Comparison of ENCODE assay signal across 11 cellular contexts in the genomic region with DNA sequence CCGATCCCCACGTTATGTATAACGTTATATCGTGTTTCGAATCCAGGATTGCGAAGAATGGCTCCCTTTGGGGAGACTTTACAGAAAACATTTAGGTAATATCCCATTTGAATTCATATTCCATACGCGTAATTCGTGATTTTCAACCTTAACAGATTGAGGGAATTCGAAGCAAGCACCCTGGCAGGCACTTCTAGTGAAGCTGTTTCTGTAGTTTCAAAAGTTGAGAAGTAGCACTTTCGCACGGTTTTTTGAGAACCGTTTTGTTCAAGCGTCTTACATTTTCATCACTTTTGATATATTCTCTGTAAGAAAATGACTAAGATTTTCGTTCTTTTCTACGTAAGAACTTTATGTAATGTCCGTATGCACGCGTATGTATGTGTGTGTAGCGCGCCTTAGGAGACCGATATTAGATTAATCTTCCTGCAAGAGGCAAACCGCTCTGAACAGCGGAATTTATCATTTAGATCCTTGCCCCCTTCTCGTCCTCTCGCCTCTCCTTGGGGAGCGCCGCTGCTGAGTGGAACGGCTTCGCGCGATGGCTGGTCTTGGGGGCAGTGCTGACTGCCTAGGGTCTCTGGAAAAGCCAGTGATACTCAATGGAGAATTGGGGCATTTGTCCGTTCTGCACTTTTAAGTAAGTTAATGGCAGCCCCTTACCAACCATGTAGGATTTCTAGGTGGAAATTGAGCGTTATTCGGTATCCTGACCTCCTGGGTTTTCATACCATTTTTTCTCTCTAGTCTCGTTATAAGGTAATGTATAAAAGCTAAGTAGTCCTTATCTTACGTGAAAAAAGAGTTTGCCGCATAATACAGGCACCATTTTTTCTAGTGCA. TPM values are rescaled to one million over a fixed set of nuclear protein-coding genes. Genes with fewer than 3 reads are reported as not detected.
DNase-seq lines count a peak whose midpoint lies in the region; ATAC-seq and TF ChIP-seq lines count a peak whose summit lies in the region.
"Had no signal": no experiment of that assay in that cellular context is flagged by ENCODE, and none has a peak within 500 bp of the region (broad histone marks: within the 10 kb centered on the region; RNA-seq: fewer than 3 reads in every experiment).

No MANE protein-coding gene starts in this region.

- H3K27me3 Mint-ChIP-seq in type B pancreatic cell, result peaks cover 81% of the 10 kb centered on the region

- WGBS in ectodermal cell, 2 experiments, result 4 to 5% methylated on average over 35 to 37 of the region's 38 CpGs

- H3K36me3 ChIP-seq in left ventricle myocardium inferior, result no peaks in the 10 kb centered on the region
- no peaks in the 10 kb centered on the region for H3K36me3 ChIP-seq in ectodermal cell (ENCODE audit: control insufficient read depth, insufficient read depth, low read length)
- peaks cover 0 to 6% of the 10 kb centered on the region in 2 donors for H3K36me3 ChIP-seq in muscle layer of duodenum (ENCODE audit: control insufficient read depth in 1 of 2, insufficient read depth in 2 of 2, low read length in 2 of 2)

- no peak for TF ChIP-seq CTCF in left ventricle myocardium inferior (IDR thresholded peaks at IDR 0.05; ENCODE audit: borderline replicate concordance)
- no peak for TF ChIP-seq CTCF in type B pancreatic cell (conservative IDR thresholded peaks at IDR 0.05)
- no peak for TF ChIP-seq CTCF in foreskin keratinocyte (conservative IDR thresholded peaks at IDR 0.05)

- H3K9me3 ChIP-seq in left ventricle myocardium inferior (replicated peaks) (no peaks in the 10 kb centered on the region), ectodermal cell (ENCODE audit: control insufficient read depth, low read length) (no peaks in the 10 kb centered on the region), muscle layer of duodenum (ENCODE audit: control insufficient read depth in 1 of 2, low read length in 2 of 2) (no peaks in the 10 kb centered on the region)

- H3K4me3 ChIP-seq in left ventricle myocardium inferior, result peak overlapping the region; percentile 68
- peak overlapping the region; percentile 36 for H3K4me3 ChIP-seq in ectodermal cell (ENCODE audit: insufficient read depth, low read depth, low read length)
- peak overlapping the region; percentile 55 to 61 for H3K4me3 ChIP-seq in muscle layer of duodenum (ENCODE audit: low read depth in 1 of 2, low read length in 2 of 2)

- peaks cover 20% of the 10 kb centered on the region for H3K4me1 ChIP-seq in left ventricle myocardium inferior
- peaks cover 35% of the 10 kb centered on the region for H3K4me1 ChIP-seq in ectodermal cell (ENCODE audit: control insufficient read depth, insufficient read depth, low read length)
- H3K4me1 ChIP-seq in muscle layer of duodenum (ENCODE audit: control insufficient read depth in 1 of 2, insufficient read depth in 2 of 2, low read length in 2 of 2), result no peaks in the 10 kb centered on the region
- no peaks in the 10 kb centered on the region for H3K4me1 ChIP-seq in foreskin keratinocyte

- ATAC-seq in Right ventricle myocardium inferior (no peak), HG03196 (IDR thresholded peaks at IDR 0.05; ENCODE audit: unreplicated experiment) (no peak), foreskin keratinocyte (no peak)

- DNase-seq in left ventricle myocardium inferior (no peak), Right ventricle myocardium inferior (ENCODE audit: missing footprints) (no peak), type B pancreatic cell (ENCODE audit: extremely low spot score, unreplicated experiment) (no peak), AG08395 (ENCODE audit: low spot score) (no peak), foreskin keratinocyte (no peak)
- DNase-seq: activated CD8-positive, alpha-beta memory T cell treated with anti-CD3 and anti-CD28 coated beads, Interleukin-2, amount 50 U/mL, for 4 hours; NCI-H1694 had no signal

- H3K4me3 Mint-ChIP-seq in type B pancreatic cell, result peak overlapping the region; percentile 84

- H3K27me3 ChIP-seq in left ventricle myocardium inferior (ENCODE audit: low read depth) (no peaks in the 10 kb centered on the region), ectodermal cell (ENCODE audit: control insufficient read depth, insufficient read depth, low read length, poor library complexity, severe bottlenecking) (peaks cover 57% of the 10 kb centered on the region), muscle layer of duodenum (ENCODE audit: low read depth, low read length) (peaks cover 27% of the 10 kb centered on the region), foreskin keratinocyte (peaks cover 89% of the 10 kb centered on the region)

- peaks cover 38% of the 10 kb centered on the region for H3K4me1 Mint-ChIP-seq in type B pancreatic cell (ENCODE audit: unreplicated experiment)

- no peaks in the 10 kb centered on the region for H3K9me3 Mint-ChIP-seq in type B pancreatic cell

- H3K27ac ChIP-seq in left ventricle myocardium inferior (replicated peaks) (peak overlapping the region; percentile 84), ectodermal cell (ENCODE audit: insufficient read depth, low read depth, low read length, poor library complexity, severe bottlenecking) (no peak overlapping the region), muscle layer of duodenum (ENCODE audit: low read length) (no peak overlapping the region), foreskin keratinocyte (no peak overlapping the region)
- H3K27ac ChIP-seq: HL-60 had no signal

- intact Hi-C loops in left ventricle myocardium inferior (cut with micrococcal nuclease), result no loop called here
- intact Hi-C loops in Right ventricle myocardium inferior (cut with DNase I), result loop anchor here (2.0 to 10.0 kb wide), 3 partner anchors 79 to 253 kb away; no protein-coding TSS in a partner anchor

- H3K36me3 Mint-ChIP-seq in type B pancreatic cell, result peaks cover 13% of the 10 kb centered on the region

- peak overlapping the region; percentile 38 for H3K27ac Mint-ChIP-seq in type B pancreatic cell

RNA-seq across cellular contexts. Expression of a gene that starts 4.8 kb away (rescaled TPM):
- total RNA-seq in left ventricle myocardium inferior (0.47 TPM), Right ventricle myocardium inferior (0.35 TPM), type B pancreatic cell (ENCODE audit: low replicate concordance) (0.21 and 11.0 TPM in 2 replicates), foreskin keratinocyte (not detected in 2 replicates)
- polyA plus RNA-seq in ectodermal cell (2013, experiment 1 of 4), result not detected
- 0.20 TPM for polyA plus RNA-seq in ectodermal cell (2013, experiment 2 of 4)
- polyA plus RNA-seq in ectodermal cell (2013, experiment 3 of 4), result 0.32 TPM
- 1.1 TPM for polyA plus RNA-seq in ectodermal cell (2013, experiment 4 of 4)
- polyA plus RNA-seq in foreskin keratinocyte, result not detected in 2 replicates
